ENCODE assay signal across 1 cellular context in the genomic region with DNA sequence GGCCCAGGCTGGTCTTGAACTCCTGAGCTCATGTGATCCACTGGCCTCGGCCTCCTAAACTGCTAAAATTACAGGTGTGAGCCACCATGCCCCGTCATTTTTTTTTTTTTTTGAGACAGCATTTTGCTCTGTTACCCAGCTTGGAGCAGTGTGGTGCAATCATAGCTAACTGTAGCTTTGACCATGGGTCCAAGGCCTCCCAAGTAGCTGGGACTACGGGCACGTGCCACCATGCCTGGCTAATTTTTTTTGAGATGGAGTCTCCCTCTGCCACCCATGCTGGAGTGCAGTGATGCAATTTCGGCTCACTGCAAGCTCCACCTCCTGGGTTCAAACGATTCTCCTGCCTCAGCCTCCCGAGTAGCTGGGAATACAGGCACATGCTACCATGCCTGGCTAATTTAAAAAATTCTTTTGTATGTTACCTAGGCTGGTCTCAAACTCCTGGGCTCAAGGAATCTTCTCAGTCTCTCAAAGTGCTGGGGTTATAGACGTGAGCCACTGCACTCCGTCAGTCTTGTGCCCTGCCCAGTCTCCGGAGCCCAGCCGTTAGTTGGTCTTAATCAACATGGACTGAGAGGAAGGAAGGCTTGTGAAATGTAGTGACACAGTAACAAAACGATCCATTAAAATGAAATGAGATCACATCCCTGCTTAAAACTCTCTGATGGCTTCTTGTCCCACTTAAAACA.
TF ChIP-seq lines count a peak whose summit lies in the region.

No MANE protein-coding gene starts in this region.

TF ChIP-seq in K562, 482 proteins besides CTCF, POLR2A, EP300 and RAD21 (continues in another document):
- TF ChIP-seq LEF1 (IDR thresholded peaks at IDR 0.05) (no peak), THRAP3 (IDR thresholded peaks at IDR 0.05; ENCODE audit: borderline replicate concordance) (no peak), SMAD3 (CRISPR knock-in tag; conservative IDR thresholded peaks at IDR 0.05) (no peak), NFRKB (IDR thresholded peaks at IDR 0.05; ENCODE audit: low read depth) (peak; percentile 25; the same call in 1 of the 2 replicates), KAT2B (IDR thresholded peaks at IDR 0.05; ENCODE audit: low read depth, low read length) (no peak), PML (IDR thresholded peaks at IDR 0.05; ENCODE audit: low read length) (no peak), MAFG (tag; conservative IDR thresholded peaks at IDR 0.05) (no peak), TRIM25 (IDR thresholded peaks at IDR 0.05; ENCODE audit: borderline replicate concordance) (0 out of 2 replicates have a peak, but pooled peaks have one; percentile 4), ZNF778 (CRISPR knock-in tag; IDR thresholded peaks at IDR 0.05) (no peak), SIN3A (IDR thresholded peaks at IDR 0.05; ENCODE audit: borderline replicate concordance in 2 of 2, control insufficient read depth in 1 of 2, low read depth in 2 of 2, low read length in 2 of 2) (no peak), DPF2 (IDR thresholded peaks at IDR 0.05) (no peak), BRCA1 (IDR thresholded peaks at IDR 0.05) (no peak), BRCA1 (CRISPR knock-in tag; IDR thresholded peaks at IDR 0.05) (no peak), RFX7 (CRISPR knock-in tag; IDR thresholded peaks at IDR 0.05) (no peak), THAP12 (CRISPR knock-in tag; IDR thresholded peaks at IDR 0.05) (no peak), PHF8 (IDR thresholded peaks at IDR 0.05; ENCODE audit: borderline replicate concordance, low read length) (no peak), MXD1 (CRISPR knock-in tag; IDR thresholded peaks at IDR 0.05; ENCODE audit: borderline replicate concordance, poor library complexity, severe bottlenecking) (no peak), MTA3 (IDR thresholded peaks at IDR 0.05; ENCODE audit: borderline replicate concordance) (no peak), CEBPG (CRISPR knock-in tag; IDR thresholded peaks at IDR 0.05) (peak; percentile 64), CEBPG (tag; conservative IDR thresholded peaks at IDR 0.05 in 1 of 2, IDR thresholded peaks at IDR 0.05 in 1 of 2) (no peak), ZNF592 (IDR thresholded peaks at IDR 0.05) (peak; percentile 20; the same call in 1 of the 2 replicates), TSC22D4 (tag; IDR thresholded peaks at IDR 0.05) (no peak), ZBED1 (IDR thresholded peaks at IDR 0.05) (no peak), CCAR2 (IDR thresholded peaks at IDR 0.05; ENCODE audit: low read depth, low read length) (no peak), ZNF57 (CRISPR knock-in tag; IDR thresholded peaks at IDR 0.05) (no peak), ESRRA (IDR thresholded peaks at IDR 0.05; ENCODE audit: borderline replicate concordance, low read depth) (no peak), ZNF165 (CRISPR knock-in tag; IDR thresholded peaks at IDR 0.05; ENCODE audit: borderline replicate concordance) (no peak), GTF2B (IDR thresholded peaks at IDR 0.05; ENCODE audit: extremely low read depth, insufficient read length) (no peak), TBP (optimal IDR thresholded peaks at IDR 0.05; ENCODE audit: low read depth, low read length) (no peak), ADNP (tag; IDR thresholded peaks at IDR 0.05) (no peak; the same call in 1 of the 2 replicates), ZNF561 (CRISPR knock-in tag; conservative IDR thresholded peaks at IDR 0.05) (no peak), HMG20B (CRISPR knock-in tag; IDR thresholded peaks at IDR 0.05) (no peak), ZFX (CRISPR knock-in tag; IDR thresholded peaks at IDR 0.05) (0 out of 2 replicates have a peak, but pooled peaks have one; percentile 25), ZNF263 (CRISPR knock-in tag; IDR thresholded peaks at IDR 0.05; ENCODE audit: borderline replicate concordance) (no peak), HES1 (IDR thresholded peaks at IDR 0.05; ENCODE audit: low read depth) (no peak), ZNF282 (CRISPR knock-in tag; IDR thresholded peaks at IDR 0.05) (no peak), ZNF232 (CRISPR knock-in tag; IDR thresholded peaks at IDR 0.05) (no peak), SMARCB1 (IDR thresholded peaks at IDR 0.05; ENCODE audit: insufficient read length, low read depth) (no peak), CEBPB (tag; IDR thresholded peaks at IDR 0.05) (0 out of 2 replicates have a peak, but pooled peaks have one; percentile 8), EP400 (IDR thresholded peaks at IDR 0.05) (peak; percentile 46; the same call in 1 of the 2 replicates), KLF13 (tag; IDR thresholded peaks at IDR 0.05; ENCODE audit: borderline replicate concordance, low read depth) (no peak), ZNF253 (CRISPR knock-in tag; conservative IDR thresholded peaks at IDR 0.05) (no peak)
- TF ChIP-seq, protein P1, sequence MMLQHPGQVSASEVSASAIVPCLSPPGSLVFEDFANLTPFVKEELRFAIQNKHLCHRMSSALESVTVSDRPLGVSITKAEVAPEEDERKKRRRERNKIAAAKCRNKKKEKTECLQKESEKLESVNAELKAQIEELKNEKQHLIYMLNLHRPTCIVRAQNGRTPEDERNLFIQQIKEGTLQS (IDR thresholded peaks at IDR 0.05), result peak; percentile 58
- TF ChIP-seq, protein P1 (CRISPR knock-in tag; conservative IDR thresholded peaks at IDR 0.05), result no peak
- TF ChIP-seq, protein P2, sequence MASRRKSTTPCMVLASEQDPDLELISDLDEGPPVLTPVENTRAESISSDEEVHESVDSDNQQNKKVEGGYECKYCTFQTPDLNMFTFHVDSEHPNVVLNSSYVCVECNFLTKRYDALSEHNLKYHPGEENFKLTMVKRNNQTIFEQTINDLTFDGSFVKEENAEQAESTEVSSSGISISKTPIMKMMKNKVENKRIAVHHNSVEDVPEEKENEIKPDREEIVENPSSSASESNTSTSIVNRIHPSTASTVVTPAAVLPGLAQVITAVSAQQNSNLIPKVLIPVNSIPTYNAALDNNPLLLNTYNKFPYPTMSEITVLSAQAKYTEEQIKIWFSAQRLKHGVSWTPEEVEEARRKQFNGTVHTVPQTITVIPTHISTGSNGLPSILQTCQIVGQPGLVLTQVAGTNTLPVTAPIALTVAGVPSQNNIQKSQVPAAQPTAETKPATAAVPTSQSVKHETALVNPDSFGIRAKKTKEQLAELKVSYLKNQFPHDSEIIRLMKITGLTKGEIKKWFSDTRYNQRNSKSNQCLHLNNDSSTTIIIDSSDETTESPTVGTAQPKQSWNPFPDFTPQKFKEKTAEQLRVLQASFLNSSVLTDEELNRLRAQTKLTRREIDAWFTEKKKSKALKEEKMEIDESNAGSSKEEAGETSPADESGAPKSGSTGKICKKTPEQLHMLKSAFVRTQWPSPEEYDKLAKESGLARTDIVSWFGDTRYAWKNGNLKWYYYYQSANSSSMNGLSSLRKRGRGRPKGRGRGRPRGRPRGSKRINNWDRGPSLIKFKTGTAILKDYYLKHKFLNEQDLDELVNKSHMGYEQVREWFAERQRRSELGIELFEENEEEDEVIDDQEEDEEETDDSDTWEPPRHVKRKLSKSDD (conservative IDR thresholded peaks at IDR 0.05; ENCODE audit: low read length), result no peak
- TF ChIP-seq, protein P3, sequence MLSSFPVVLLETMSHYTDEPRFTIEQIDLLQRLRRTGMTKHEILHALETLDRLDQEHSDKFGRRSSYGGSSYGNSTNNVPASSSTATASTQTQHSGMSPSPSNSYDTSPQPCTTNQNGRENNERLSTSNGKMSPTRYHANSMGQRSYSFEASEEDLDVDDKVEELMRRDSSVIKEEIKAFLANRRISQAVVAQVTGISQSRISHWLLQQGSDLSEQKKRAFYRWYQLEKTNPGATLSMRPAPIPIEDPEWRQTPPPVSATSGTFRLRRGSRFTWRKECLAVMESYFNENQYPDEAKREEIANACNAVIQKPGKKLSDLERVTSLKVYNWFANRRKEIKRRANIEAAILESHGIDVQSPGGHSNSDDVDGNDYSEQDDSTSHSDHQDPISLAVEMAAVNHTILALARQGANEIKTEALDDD (IDR thresholded peaks at IDR 0.05), result no peak
